ENCODE assay signal across 1 cellular context in the genomic region with DNA sequence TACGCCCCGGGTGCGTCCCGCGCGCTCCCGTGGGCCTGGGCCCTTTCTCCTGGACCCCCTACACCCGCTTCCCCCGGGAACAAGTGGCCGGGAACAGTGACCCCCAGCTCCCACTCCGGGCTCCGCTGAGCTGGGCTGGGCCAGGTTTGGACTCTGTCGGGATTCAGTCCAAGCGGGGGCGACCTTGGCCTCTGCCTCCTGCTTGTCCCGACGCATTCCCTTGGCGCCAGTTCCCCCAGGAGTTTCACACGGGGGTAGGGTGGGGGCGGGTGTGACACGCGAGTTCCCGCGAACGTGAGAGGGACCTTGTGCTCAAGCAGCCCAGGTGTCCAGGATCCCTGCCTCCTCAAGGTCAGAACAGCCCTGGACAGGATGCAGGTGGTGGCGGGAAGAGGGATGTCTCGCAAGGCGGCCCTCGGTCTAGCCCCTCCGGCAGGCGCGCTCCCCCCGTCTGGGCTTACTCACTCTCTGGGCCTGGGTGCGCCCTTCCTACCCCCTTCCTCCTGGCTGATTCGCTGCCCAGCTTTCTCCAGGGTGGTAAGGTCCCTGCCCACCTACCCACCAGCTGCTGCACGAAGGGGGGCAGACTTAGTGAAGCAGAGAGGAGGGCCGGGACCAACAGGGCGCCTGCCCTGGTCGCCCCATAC.
TF ChIP-seq lines count a peak whose summit lies in the region.

No MANE protein-coding gene starts in this region.

TF ChIP-seq in H1, 55 proteins besides CTCF, POLR2A, EP300 and RAD21:
- no peak for TF ChIP-seq ZNF274 (IDR thresholded peaks at IDR 0.05; ENCODE audit: borderline replicate concordance, extremely low read depth, low read length)
- no peak for TF ChIP-seq SRF (IDR thresholded peaks at IDR 0.05; ENCODE audit: low read depth, low read length)
- peak; percentile 74 for TF ChIP-seq EZH2 (IDR thresholded peaks at IDR 0.05; ENCODE audit: low read depth, low read length, severe bottlenecking)
- TF ChIP-seq TBP (IDR thresholded peaks at IDR 0.05; ENCODE audit: low read depth, low read length): no peak
- TF ChIP-seq CBX5 (IDR thresholded peaks at IDR 0.05; ENCODE audit: low read depth, low read length): no peak
- TF ChIP-seq, protein P1, sequence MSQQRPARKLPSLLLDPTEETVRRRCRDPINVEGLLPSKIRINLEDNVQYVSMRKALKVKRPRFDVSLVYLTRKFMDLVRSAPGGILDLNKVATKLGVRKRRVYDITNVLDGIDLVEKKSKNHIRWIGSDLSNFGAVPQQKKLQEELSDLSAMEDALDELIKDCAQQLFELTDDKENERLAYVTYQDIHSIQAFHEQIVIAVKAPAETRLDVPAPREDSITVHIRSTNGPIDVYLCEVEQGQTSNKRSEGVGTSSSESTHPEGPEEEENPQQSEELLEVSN (IDR thresholded peaks at IDR 0.05): 0 out of 2 replicates have a peak, but pooled peaks have one; percentile 14
- TF ChIP-seq KDM4A (IDR thresholded peaks at IDR 0.05; ENCODE audit: low read depth, low read length, severe bottlenecking): peak; percentile 15
- TF ChIP-seq FOSL1 (IDR thresholded peaks at IDR 0.05; ENCODE audit: insufficient read depth, low read depth, low read length): no peak
- TF ChIP-seq, protein P2, sequence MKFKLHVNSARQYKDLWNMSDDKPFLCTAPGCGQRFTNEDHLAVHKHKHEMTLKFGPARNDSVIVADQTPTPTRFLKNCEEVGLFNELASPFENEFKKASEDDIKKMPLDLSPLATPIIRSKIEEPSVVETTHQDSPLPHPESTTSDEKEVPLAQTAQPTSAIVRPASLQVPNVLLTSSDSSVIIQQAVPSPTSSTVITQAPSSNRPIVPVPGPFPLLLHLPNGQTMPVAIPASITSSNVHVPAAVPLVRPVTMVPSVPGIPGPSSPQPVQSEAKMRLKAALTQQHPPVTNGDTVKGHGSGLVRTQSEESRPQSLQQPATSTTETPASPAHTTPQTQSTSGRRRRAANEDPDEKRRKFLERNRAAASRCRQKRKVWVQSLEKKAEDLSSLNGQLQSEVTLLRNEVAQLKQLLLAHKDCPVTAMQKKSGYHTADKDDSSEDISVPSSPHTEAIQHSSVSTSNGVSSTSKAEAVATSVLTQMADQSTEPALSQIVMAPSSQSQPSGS (IDR thresholded peaks at IDR 0.05; ENCODE audit: low read length): no peak
- peak; percentile 67; the same call in 1 of the 2 replicates for TF ChIP-seq SUZ12 (IDR thresholded peaks at IDR 0.05; ENCODE audit: low read length)
